Comparison of ENCODE assay signal across 13 cellular contexts in the genomic region with DNA sequence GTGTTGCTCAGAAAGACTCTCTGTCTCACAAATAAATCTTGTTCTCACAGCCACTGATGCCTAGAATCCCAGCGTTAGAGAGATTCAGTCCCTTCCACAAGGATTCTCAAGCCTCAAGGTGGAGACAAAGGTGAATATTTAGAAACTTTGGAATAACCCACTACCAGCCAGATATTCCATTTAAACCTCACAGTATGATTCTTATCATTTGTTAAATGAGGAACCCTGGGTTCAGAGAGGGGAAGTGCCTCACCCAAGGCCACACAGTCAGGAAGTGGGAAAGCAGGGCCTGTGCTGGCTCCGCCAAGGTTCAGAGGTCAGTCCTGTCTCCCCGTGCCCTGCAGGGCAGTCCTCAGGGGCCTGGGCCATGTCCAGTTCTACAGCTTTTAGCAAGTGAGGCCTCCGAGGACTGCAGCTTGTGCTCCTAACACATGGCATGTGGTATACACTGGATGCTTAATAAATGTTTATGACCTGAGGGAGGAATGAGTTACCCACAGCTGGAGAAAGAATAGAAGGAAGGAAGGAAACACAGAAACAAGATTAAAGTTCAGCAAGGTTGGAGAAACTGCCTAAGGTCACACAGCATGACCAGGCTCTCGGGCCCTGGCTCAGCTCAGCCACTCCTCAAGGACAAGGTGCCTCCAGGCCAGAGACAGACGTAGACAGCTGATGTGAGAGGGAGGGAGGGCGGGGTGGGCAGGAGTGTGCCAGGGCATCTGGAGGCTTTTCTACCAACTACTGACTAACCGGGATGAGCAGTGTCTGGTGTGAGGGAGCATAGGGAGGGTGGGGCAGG. TPM values are rescaled to one million over a fixed set of nuclear protein-coding genes. Genes with fewer than 3 reads are reported as not detected.
DNase-seq lines count a peak whose midpoint lies in the region; ATAC-seq, FAIRE-seq and TF ChIP-seq lines count a peak whose summit lies in the region.
"Had no signal": no experiment of that assay in that cellular context is flagged by ENCODE, and none has a peak within 500 bp of the region (broad histone marks: within the 10 kb centered on the region; RNA-seq: fewer than 3 reads in every experiment).

No MANE protein-coding gene starts in this region.

- H3K36me3 ChIP-seq in gastroesophageal sphincter, result no peaks in the 10 kb centered on the region
- H3K36me3 ChIP-seq in psoas muscle (ENCODE audit: insufficient read depth in 1 of 2, low read depth in 1 of 2), result no peaks in the 10 kb centered on the region

- no peaks in the 10 kb centered on the region for H3K27me3 ChIP-seq in gastroesophageal sphincter
- H3K27me3 ChIP-seq in psoas muscle (ENCODE audit: insufficient read depth in 3 of 3, low read length in 2 of 3), result peaks cover 0 to 4% (median 0%) of the 10 kb centered on the region in 3 donors

- DNase-seq in GM12891 (ENCODE audit: insufficient read length, low spot score) (no peak), SKM-1 (lab: John Stamatoyannopoulos, UW; ENCODE audit: unreplicated experiment) (peak; percentile 72), psoas muscle (peak; percentile 44 to 67), GDM1 (lab: John Stamatoyannopoulos, UW) (no peak), GM20000 (ENCODE audit: low spot score) (no peak), NCI-H2196 (lab: John Stamatoyannopoulos, UW; ENCODE audit: unreplicated experiment) (no peak)
- DNase-seq: activated effector memory CD4-positive, alpha-beta T cell treated with Interleukin-2 at 50 U/mL for 16 hours; DMS153; naive B cell; NCI-H1436 treated with DMSO at 0.1 percent for 48 hours had no signal

- 77 to 80% methylated on average over 1 to 5 of the region's 8 CpGs for whole genome bisulfite sequencing in gastroesophageal sphincter (ENCODE audit: low coverage in 1 of 2), 2 donors
- WGBS in psoas muscle, 3 donors, result 67 to 79% (median 71%) methylated on average over 7 to 8 of the region's 8 CpGs

- H3K27ac ChIP-seq in gastroesophageal sphincter (peak overlapping the region in 3 of 4 donors; percentile 49 to 88 (median 66)), psoas muscle (peak overlapping the region; percentile 41)

- H3K4me1 ChIP-seq in gastroesophageal sphincter, result peaks cover 0 to 57% (median 7%) of the 10 kb centered on the region in 3 donors
- H3K4me1 ChIP-seq in psoas muscle, result peaks cover 12% of the 10 kb centered on the region

- no peak for TF ChIP-seq POLR2A in GM12891 (IDR thresholded peaks at IDR 0.05; ENCODE audit: low read depth, low read length)
- no peak for TF ChIP-seq POLR2A in gastroesophageal sphincter (IDR thresholded peaks at IDR 0.05)

- no peaks in the 10 kb centered on the region for H3K9me3 ChIP-seq in gastroesophageal sphincter
- no peaks in the 10 kb centered on the region for H3K9me3 ChIP-seq in psoas muscle

- ATAC-seq in gastroesophageal sphincter (no peak), psoas muscle (peak in 2 of 4 donors; percentile 13 to 49), HG03139 (IDR thresholded peaks at IDR 0.05; ENCODE audit: unreplicated experiment) (no peak)
- ATAC-seq: T-cell had no signal

- intact Hi-C loops in psoas muscle (cut with DNase I), result loop anchor here in 1 of 2 donors (5.0 to 10.0 kb wide), 2 partner anchors 53 to 274 kb away; no protein-coding TSS in a partner anchor

- no peak for TF ChIP-seq CTCF in gastroesophageal sphincter (IDR thresholded peaks at IDR 0.05)
- no peak for TF ChIP-seq CTCF in psoas muscle (IDR thresholded peaks at IDR 0.05)
- no peak for TF ChIP-seq CTCF in GM20000 (IDR thresholded peaks at IDR 0.05; ENCODE audit: extremely low read depth, missing control alignments)

- no peak for TF ChIP-seq EP300 in gastroesophageal sphincter (IDR thresholded peaks at IDR 0.05)

- no peak for FAIRE-seq in GM12891 (lab: Jason Lieb, UNC)

- H3K4me3 ChIP-seq in gastroesophageal sphincter, result no peak overlapping the region
- H3K4me3 ChIP-seq in psoas muscle, result no peak overlapping the region

TF ChIP-seq in GM12891, 5 proteins besides CTCF, POLR2A, EP300 and RAD21:
- TF ChIP-seq POU2F2 (IDR thresholded peaks at IDR 0.05; ENCODE audit: low read depth, low read length), result no peak
- TF ChIP-seq PAX5 (IDR thresholded peaks at IDR 0.05; ENCODE audit: insufficient read depth, low read length, severe bottlenecking), result no peak
- peak; percentile 68 for TF ChIP-seq SPI1 (IDR thresholded peaks at IDR 0.05; ENCODE audit: low read depth, low read length)
- TF ChIP-seq TAF1 (IDR thresholded peaks at IDR 0.05; ENCODE audit: low read depth, low read length), result no peak

RNA-seq across cellular contexts. Expression of a gene that starts 3.9 kb away (rescaled TPM):
- polyA plus RNA-seq in GM12891 (2012; ENCODE audit: low read depth, missing spikeins), result 1.5 TPM
- total RNA-seq in gastroesophageal sphincter (100 to 1,000 TPM; 163 to 385 (median 188) TPM), psoas muscle (100 to 1,000 TPM in 3 of 4 donors, 10 to 100 TPM in 1; 38.0 to 235 (median 134) TPM)
- polyA plus RNA-seq in psoas muscle, result 100 to 1,000 TPM in 1 of 3 donors, 10 to 100 TPM in 2; 23.6 to 168 (median 57.4) TPM

Comparison
In these comparisons a context has a peak if more than half of its experiments do, and no peak if none do; other contexts are left out.
1. DNase-seq: peak in SKM-1 (single experiment) and psoas muscle (2 of 2); none in GM12891 (single experiment), GDM1 (single experiment), GM20000 (single experiment) and NCI-H2196 (single experiment).